ENCODE assay signal across 8 cellular contexts in the genomic region with DNA sequence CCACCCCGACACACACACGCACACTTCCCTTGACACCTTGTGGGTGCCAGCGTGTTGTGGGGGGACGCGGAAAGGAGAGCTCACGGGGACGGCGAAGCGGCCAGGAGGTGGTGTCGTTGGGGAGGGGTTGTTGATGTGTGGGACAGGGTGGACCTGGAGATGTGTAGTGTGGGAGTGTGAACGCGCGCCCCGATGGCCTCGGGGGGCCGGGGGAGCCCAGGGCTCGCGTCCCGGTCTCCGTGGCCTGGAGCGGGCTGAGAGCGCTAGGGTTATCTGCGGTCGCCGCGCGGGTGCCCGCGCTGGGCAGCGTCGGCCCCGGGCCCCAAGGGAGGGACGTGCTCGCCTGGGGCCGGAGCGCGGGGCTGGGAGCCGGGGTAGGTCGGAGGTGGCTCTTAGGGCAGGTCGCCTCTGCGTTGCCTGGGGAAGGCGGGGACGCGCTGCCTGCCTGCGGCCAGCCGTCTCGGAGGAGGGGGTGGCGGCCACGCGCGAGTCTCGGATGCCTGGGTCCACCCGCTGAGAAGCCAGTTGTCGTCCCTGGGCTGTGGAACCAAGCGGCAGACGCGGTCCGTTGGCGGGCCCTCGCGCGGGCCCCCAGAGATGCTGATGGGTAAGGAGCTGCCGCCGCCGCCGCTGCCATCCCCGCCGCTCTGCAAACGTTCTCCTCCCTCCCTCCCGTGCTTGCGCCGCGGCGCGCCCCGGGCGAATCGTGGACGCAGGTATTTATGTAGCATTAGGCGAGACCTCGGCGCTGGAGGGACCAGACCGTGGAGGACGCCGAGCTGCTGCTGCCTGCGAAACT. TPM values are rescaled to one million over a fixed set of nuclear protein-coding genes. Genes with fewer than 3 reads are reported as not detected.
DNase-seq lines count a peak whose midpoint lies in the region; ATAC-seq lines count a peak whose summit lies in the region.

No MANE protein-coding gene starts in this region.

- no peaks in the 10 kb centered on the region for H3K36me3 ChIP-seq in NT2/D1 (ENCODE audit: insufficient read depth, insufficient read length, low read length)

- no peak overlapping the region for H3K27ac Mint-ChIP-seq in central memory CD8-positive, alpha-beta T cell (ENCODE audit: low read depth)
- no peak overlapping the region for H3K27ac Mint-ChIP-seq in stimulated activated naive CD8-positive, alpha-beta T cell treated with anti-CD3 and anti-CD28 coated beads, Interleukin-15, amount 100 ng/mL, for 72 hours

- peaks cover 84% of the 10 kb centered on the region for H3K27me3 Mint-ChIP-seq in central memory CD8-positive, alpha-beta T cell
- H3K27me3 Mint-ChIP-seq in stimulated activated naive CD8-positive, alpha-beta T cell treated with anti-CD3 and anti-CD28 coated beads, Interleukin-15, amount 100 ng/mL, for 72 hours: peaks cover 84% of the 10 kb centered on the region

- peaks cover 4% of the 10 kb centered on the region for H3K36me3 Mint-ChIP-seq in central memory CD8-positive, alpha-beta T cell (ENCODE audit: insufficient read depth)

- peaks cover 12% of the 10 kb centered on the region for H3K4me1 Mint-ChIP-seq in central memory CD8-positive, alpha-beta T cell
- H3K4me1 Mint-ChIP-seq in stimulated activated naive CD8-positive, alpha-beta T cell treated with anti-CD3 and anti-CD28 coated beads, Interleukin-15, amount 100 ng/mL, for 72 hours: peaks cover 17% of the 10 kb centered on the region

- peaks cover 54% of the 10 kb centered on the region for H3K27me3 ChIP-seq in NT2/D1 (ENCODE audit: insufficient read depth, insufficient read length)

- no peaks in the 10 kb centered on the region for H3K9me3 ChIP-seq in NT2/D1 (ENCODE audit: insufficient read depth, low read length)

- peaks cover 7% of the 10 kb centered on the region for H3K4me1 ChIP-seq in NT2/D1 (ENCODE audit: insufficient read depth, insufficient read length)

- H3K9ac ChIP-seq in NT2/D1 (ENCODE audit: insufficient read length, low read depth): peak overlapping the region; percentile 70

- no peaks in the 10 kb centered on the region for H3K9me3 Mint-ChIP-seq in central memory CD8-positive, alpha-beta T cell
- no peaks in the 10 kb centered on the region for H3K9me3 Mint-ChIP-seq in stimulated activated naive CD8-positive, alpha-beta T cell treated with anti-CD3 and anti-CD28 coated beads, Interleukin-15, amount 100 ng/mL, for 72 hours

- H3K4me3 ChIP-seq in NT2/D1 (ENCODE audit: insufficient read length, low read depth): peak overlapping the region; percentile 58

- peak overlapping the region; percentile 48 for H3K4me3 Mint-ChIP-seq in central memory CD8-positive, alpha-beta T cell
- peak overlapping the region; percentile 84 to 90 for H3K4me3 Mint-ChIP-seq in stimulated activated naive CD8-positive, alpha-beta T cell treated with anti-CD3 and anti-CD28 coated beads, Interleukin-15, amount 100 ng/mL, for 72 hours

- DNase-seq in NCI-H82 (lab: John Stamatoyannopoulos, UW): peak; percentile 55
- DNase-seq in NCI-H82 treated with DMSO at 0.1 percent for 48 hours (lab: John Stamatoyannopoulos, UW; ENCODE audit: unreplicated experiment): no peak
- no peak for DNase-seq in NT2/D1 (ENCODE audit: low read depth, low spot score)
- DNase-seq in central memory CD8-positive, alpha-beta T cell (ENCODE audit: low spot score in 2 of 2): no peak
- no peak for DNase-seq in left lobe of liver (ENCODE audit: low spot score)
- DNase-seq in stimulated activated naive CD8-positive, alpha-beta T cell treated with anti-CD3 and anti-CD28 coated beads, Interleukin-15, amount 100 ng/mL, for 72 hours: peak in 1 of 2 donors; percentile 25
- no peak for DNase-seq in NCI-H510A (lab: John Stamatoyannopoulos, UW)
- DNase-seq in midbrain (lab: John Stamatoyannopoulos, UW): no peak

- no peak for ATAC-seq in central memory CD8-positive, alpha-beta T cell (replicated peaks; ENCODE audit: extremely low read depth, poor library complexity, severe bottlenecking)
- peak; percentile 43 for ATAC-seq in left lobe of liver
- peak; percentile 24 for ATAC-seq in stimulated activated naive CD8-positive, alpha-beta T cell treated with anti-CD3 and anti-CD28 coated beads, Interleukin-15, amount 100 ng/mL, for 72 hours

RNA-seq across cellular contexts. Expression of a gene that starts 1.6 kb away (rescaled TPM):
- total RNA-seq in left lobe of liver: 2.3 TPM
